Comparison of ENCODE assay signal across 12 cellular contexts in the genomic region with DNA sequence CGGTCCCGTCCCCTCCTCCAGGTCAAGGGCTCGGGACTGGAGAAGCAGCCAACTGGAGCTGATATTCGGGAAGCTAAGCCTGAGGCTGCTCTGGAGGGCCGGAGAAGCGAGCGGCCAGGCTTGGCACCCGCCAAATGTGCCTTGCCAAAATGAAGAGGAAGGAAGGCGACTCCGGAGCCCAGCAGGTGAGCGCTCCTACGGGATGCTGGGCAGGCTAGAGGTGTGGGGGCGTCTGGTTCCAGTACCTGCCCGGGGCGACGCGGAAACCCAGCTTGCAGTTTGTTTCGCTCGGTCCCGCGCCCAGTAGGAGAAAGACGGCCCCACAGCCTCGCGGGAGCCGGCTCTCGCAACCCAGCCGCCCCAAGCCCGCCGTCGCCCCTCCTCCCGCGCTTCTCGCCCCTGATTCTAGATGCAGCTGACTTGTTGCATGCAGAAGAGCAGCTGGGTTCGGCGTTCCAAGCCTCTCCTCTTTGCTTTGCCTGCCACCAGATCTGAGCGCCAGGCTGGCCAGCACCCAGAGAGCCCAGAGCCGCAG. TPM values are rescaled to one million over a fixed set of nuclear protein-coding genes. Genes with fewer than 3 reads are reported as not detected.
DNase-seq lines count a peak whose midpoint lies in the region; ATAC-seq and TF ChIP-seq lines count a peak whose summit lies in the region.
"Had no signal": no experiment of that assay in that cellular context is flagged by ENCODE, and none has a peak within 500 bp of the region (broad histone marks: within the 10 kb centered on the region; RNA-seq: fewer than 3 reads in every experiment).

No MANE protein-coding gene starts in this region.

- peaks cover 0 to 13% of the 10 kb centered on the region in 2 donors for H3K36me3 Mint-ChIP-seq in CD4-positive, alpha-beta memory T cell
- no peaks in the 10 kb centered on the region for H3K36me3 Mint-ChIP-seq in activated T-helper 17 cell treated with anti-CD3 and anti-CD28 coated beads, Interleukin-2, amount 50 U/mL, for 72 hours (ENCODE audit: low read depth)

- intact Hi-C loops in CD4-positive, alpha-beta memory T cell (cut with micrococcal nuclease) = no loop called here

- peaks cover 0 to 5% (median 0%) of the 10 kb centered on the region in 8 donors for H3K9me3 Mint-ChIP-seq in CD4-positive, alpha-beta memory T cell
- no peaks in the 10 kb centered on the region for H3K9me3 Mint-ChIP-seq in activated T-helper 17 cell treated with anti-CD3 and anti-CD28 coated beads, Interleukin-2, amount 50 U/mL, for 72 hours
- H3K9me3 Mint-ChIP-seq: immature natural killer cell had no signal

- no peak for ATAC-seq in activated T-helper 17 cell treated with anti-CD3 and anti-CD28 coated beads, Interleukin-2, amount 50 U/mL, for 72 hours (replicated peaks)
- no peak for ATAC-seq in HG03135 (IDR thresholded peaks at IDR 0.05; ENCODE audit: unreplicated experiment)

- peaks cover 12% of the 10 kb centered on the region for H3K4me1 ChIP-seq in CD4-positive, alpha-beta memory T cell (ENCODE audit: insufficient read depth, low read length)
- H3K4me1 ChIP-seq in mesodermal cell (ENCODE audit: control insufficient read depth, insufficient read depth, low read length, poor library complexity, severe bottlenecking) (peaks cover 17% of the 10 kb centered on the region), suprapubic skin (peaks cover 16% of the 10 kb centered on the region)

- no peaks in the 10 kb centered on the region for H3K36me3 ChIP-seq in CD4-positive, alpha-beta memory T cell (ENCODE audit: insufficient read depth, low read length)
- H3K36me3 ChIP-seq in mesodermal cell (ENCODE audit: control insufficient read depth, insufficient read depth, low read length) (no peaks in the 10 kb centered on the region), suprapubic skin (no peaks in the 10 kb centered on the region)

- DNase-seq in NCI-H1092 treated with DMSO at 0.1 percent for 48 hours (lab: John Stamatoyannopoulos, UW) (peak; percentile 34), NCI-H1092 (lab: John Stamatoyannopoulos, UW) (no peak), iPS-NIHi7 (ENCODE audit: extremely low spot score) (no peak), suprapubic skin (ENCODE audit: low spot score in 2 of 2) (no peak)
- DNase-seq in CD4-positive, alpha-beta memory T cell = no peak
- DNase-seq: GDM1, Kasumi-1 had no signal

- H3K4me3 Mint-ChIP-seq in CD4-positive, alpha-beta memory T cell = peak overlapping the region in 6 of 8 donors; percentile 5 to 56 (median 20)
- H3K4me3 Mint-ChIP-seq in activated T-helper 17 cell treated with anti-CD3 and anti-CD28 coated beads, Interleukin-2, amount 50 U/mL, for 72 hours = peak overlapping the region; percentile 35

- no peak overlapping the region for H3K27ac Mint-ChIP-seq in CD4-positive, alpha-beta memory T cell
- H3K27ac Mint-ChIP-seq in activated T-helper 17 cell treated with anti-CD3 and anti-CD28 coated beads, Interleukin-2, amount 50 U/mL, for 72 hours = no peak overlapping the region
- H3K27ac Mint-ChIP-seq: immature natural killer cell had no signal

- H3K27me3 ChIP-seq in CD4-positive, alpha-beta memory T cell (ENCODE audit: insufficient read depth, low read length) = peaks cover 60% of the 10 kb centered on the region
- H3K27me3 ChIP-seq in suprapubic skin = peaks cover 75% of the 10 kb centered on the region

- TF ChIP-seq CTCF in suprapubic skin (IDR thresholded peaks at IDR 0.05) = no peak

- 1 to 2% methylated on average over 31 to 36 of the region's 37 CpGs for WGBS in mesodermal cell (ENCODE audit: insufficient coverage in 2 of 2), 2 experiments
- 15% methylated on average over 4 of the region's 37 CpGs for WGBS in suprapubic skin

- POLR2A ChIA-PET in CD4-positive, alpha-beta memory T cell (lab: Charles Lee; ENCODE audit: partially characterized antibody) = interaction anchor here (0.9 to 1.0 kb wide), 2 partner anchors 17 to 19 kb away, joined by 3 read pairs; partner anchors contain the start of gene AEN

- no peak for TF ChIP-seq EP300 in suprapubic skin (IDR thresholded peaks at IDR 0.05)

- peaks cover 5 to 28% (median 16%) of the 10 kb centered on the region in 4 donors for H3K4me1 Mint-ChIP-seq in CD4-positive, alpha-beta memory T cell
- peaks cover 6% of the 10 kb centered on the region for H3K4me1 Mint-ChIP-seq in activated T-helper 17 cell treated with anti-CD3 and anti-CD28 coated beads, Interleukin-2, amount 50 U/mL, for 72 hours

- CTCF ChIA-PET in CD4-positive, alpha-beta memory T cell (lab: Charles Lee; ENCODE audit: partially characterized antibody) = no interaction called here

- no peaks in the 10 kb centered on the region for H3K9me3 ChIP-seq in CD4-positive, alpha-beta memory T cell (ENCODE audit: control insufficient read depth in 1 of 2, low read length in 2 of 2)
- no peaks in the 10 kb centered on the region for H3K9me3 ChIP-seq in mesodermal cell (ENCODE audit: control insufficient read depth, low read length)
- no peaks in the 10 kb centered on the region for H3K9me3 ChIP-seq in suprapubic skin

- no peak overlapping the region for H3K4me3 ChIP-seq in CD4-positive, alpha-beta memory T cell (ENCODE audit: low read length in 2 of 2)
- H3K4me3 ChIP-seq in mesodermal cell (ENCODE audit: extremely low read depth, insufficient read depth, low read length, poor library complexity, severe bottlenecking) = peak overlapping the region; percentile 30
- H3K4me3 ChIP-seq in suprapubic skin = no peak overlapping the region
- H3K4me3 ChIP-seq: GM23248 had no signal

- peaks cover 55 to 60% of the 10 kb centered on the region in 2 donors for H3K27me3 Mint-ChIP-seq in CD4-positive, alpha-beta memory T cell
- H3K27me3 Mint-ChIP-seq in activated T-helper 17 cell treated with anti-CD3 and anti-CD28 coated beads, Interleukin-2, amount 50 U/mL, for 72 hours = peaks cover 59% of the 10 kb centered on the region

- no peak for TF ChIP-seq POLR2A in suprapubic skin (IDR thresholded peaks at IDR 0.05)

- no peak overlapping the region for H3K27ac ChIP-seq in CD4-positive, alpha-beta memory T cell (ENCODE audit: low read depth, low read length)
- H3K27ac ChIP-seq in mesodermal cell (ENCODE audit: low read depth, low read length, severe bottlenecking) = no peak overlapping the region
- H3K27ac ChIP-seq in suprapubic skin = no peak overlapping the region
- H3K27ac ChIP-seq: GM23248 had no signal

RNA-seq across cellular contexts. Expression of gene AEN, which starts 16.1 kb away (rescaled TPM):
- 10 to 100 TPM; 54.5 to 56.8 TPM for total RNA-seq in CD4-positive, alpha-beta memory T cell
- polyA plus RNA-seq in CD4-positive, alpha-beta memory T cell = 10 to 100 TPM; 33.2 to 35.8 TPM
- total RNA-seq in activated T-helper 17 cell treated with anti-CD3 and anti-CD28 coated beads, Interleukin-2, amount 50 U/mL, for 72 hours = 10 to 100 TPM; 43.6 to 53.8 TPM
- 54.5 TPM for polyA plus RNA-seq in mesodermal cell (2013, experiment 1 of 2)
- polyA plus RNA-seq in mesodermal cell (2013, experiment 2 of 2) = 47.7 TPM
- total RNA-seq in suprapubic skin = 10 to 100 TPM in 2 of 4 donors, 1 to 10 TPM in 2; 9.3 to 29.3 (median 17.3) TPM

RNA-seq across cellular contexts. Expression of gene ISG20, which starts 33.8 kb away (rescaled TPM):
- total RNA-seq in CD4-positive, alpha-beta memory T cell = 100 to 1,000 TPM; 144 to 153 TPM
- polyA plus RNA-seq in CD4-positive, alpha-beta memory T cell = 100 to 1,000 TPM; 494 to 667 TPM
- total RNA-seq in activated T-helper 17 cell treated with anti-CD3 and anti-CD28 coated beads, Interleukin-2, amount 50 U/mL, for 72 hours = 10 to 100 TPM; 34.9 to 89.7 TPM
- 1.5 TPM for polyA plus RNA-seq in mesodermal cell (2013, experiment 1 of 2)
- 1.6 TPM for polyA plus RNA-seq in mesodermal cell (2013, experiment 2 of 2)
- total RNA-seq in suprapubic skin = 10 to 100 TPM in 3 of 4 donors, 1 to 10 TPM in 1; 6.1 to 15.1 (median 12.9) TPM
- total RNA-seq: GM23248 had no signal

RNA-seq across cellular contexts. Expression of gene DET1, which starts 58.6 kb away (rescaled TPM):
- total RNA-seq in CD4-positive, alpha-beta memory T cell = 10 to 100 TPM; 11.5 to 11.7 TPM
- 1 to 10 TPM; 1.1 to 3.4 TPM for polyA plus RNA-seq in CD4-positive, alpha-beta memory T cell
- total RNA-seq in activated T-helper 17 cell treated with anti-CD3 and anti-CD28 coated beads, Interleukin-2, amount 50 U/mL, for 72 hours = 1 to 10 TPM; 2.3 to 4.2 TPM
- 8.4 TPM for polyA plus RNA-seq in mesodermal cell (2013, experiment 1 of 2)
- 7.7 TPM for polyA plus RNA-seq in mesodermal cell (2013, experiment 2 of 2)
- 10 to 100 TPM in 1 of 4 donors, 1 to 10 TPM in 3; 4.3 to 12.2 (median 6.7) TPM for total RNA-seq in suprapubic skin
